Comparison of ENCODE assay signal across 26 cellular contexts in genomic region chr7:303884-304573, GRCh38. TPM values are rescaled to one million over a fixed set of nuclear protein-coding genes. Genes with fewer than 3 reads are reported as not detected.
A peak's percentile ranks its signal among the peaks of the same experiment; 100 is the strongest.
DNase-seq lines count a peak whose midpoint lies in the region; ATAC-seq and TF ChIP-seq lines count a peak whose summit lies in the region.
"Had no signal": no experiment of that assay in that cellular context is flagged by ENCODE, and none has a peak within 500 bp of the region (broad histone marks: within the 10 kb centered on the region; RNA-seq: fewer than 3 reads in every experiment).

No MANE protein-coding gene starts in this region.

- H3K27me3 Mint-ChIP-seq in chondrocyte (ENCODE audit: low read depth) = peaks cover 8% of the 10 kb centered on the region

- H4K20me1 ChIP-seq in osteoblast (ENCODE audit: insufficient read depth, low read length) = no peaks in the 10 kb centered on the region

- H3K4me3 ChIP-seq in osteoblast (ENCODE audit: insufficient read depth, low read length) (no peak overlapping the region), upper lobe of right lung (no peak overlapping the region), SJCRH30 (no peak overlapping the region)
- H3K4me3 ChIP-seq: GM23338, SJSA1 had no signal

- H3K4me2 ChIP-seq in osteoblast (ENCODE audit: insufficient read depth, low read length) = no peak overlapping the region
- H3K4me2 ChIP-seq: GM23338 had no signal

- no peak overlapping the region for H2AFZ ChIP-seq in osteoblast (ENCODE audit: low read length)
- H2AFZ ChIP-seq: GM23338 had no signal

- H3K27me3 ChIP-seq in osteoblast (ENCODE audit: insufficient read depth, low read length) (peaks cover 3% of the 10 kb centered on the region), upper lobe of right lung (no peaks in the 10 kb centered on the region), SJCRH30 (no peaks in the 10 kb centered on the region)
- H3K27me3 ChIP-seq: SJSA1 had no signal

- H3K4me1 Mint-ChIP-seq in chondrocyte (ENCODE audit: low read depth) = no peaks in the 10 kb centered on the region
- H3K4me1 Mint-ChIP-seq: CD8-positive, alpha-beta memory T cell; GM23338 had no signal

- no peak overlapping the region for H3K27ac ChIP-seq in osteoblast (ENCODE audit: low read depth, low read length)
- H3K27ac ChIP-seq in upper lobe of right lung = no peak overlapping the region
- H3K27ac ChIP-seq in SJCRH30 = no peak overlapping the region
- H3K27ac ChIP-seq: SJSA1 had no signal

- H3K4me1 ChIP-seq in osteoblast (ENCODE audit: insufficient read depth, low read length) (no peaks in the 10 kb centered on the region), upper lobe of right lung (no peaks in the 10 kb centered on the region), SJCRH30 (no peaks in the 10 kb centered on the region)
- H3K4me1 ChIP-seq: SJSA1 had no signal

- no peak overlapping the region for H3K4me3 Mint-ChIP-seq in chondrocyte (ENCODE audit: unreplicated experiment)
- H3K4me3 Mint-ChIP-seq: CD8-positive, alpha-beta memory T cell; GM23338 had no signal

- no peak for ATAC-seq in left ventricle myocardium superior
- ATAC-seq in upper lobe of right lung = peak; percentile 5
- ATAC-seq: GM23338 had no signal

- peak; percentile 38 for DNase-seq in cardiac septum (ENCODE audit: low spot score)
- DNase-seq in left ventricle myocardium superior = no peak
- DNase-seq in chondrocyte (ENCODE audit: low spot score) = peak; percentile 74
- DNase-seq in osteoblast (ENCODE audit: insufficient read length, low spot score, missing footprints) = peak; percentile 45
- DNase-seq in upper lobe of right lung = peak; percentile 46
- DNase-seq in SJCRH30 = no peak
- DNase-seq in stimulated activated CD4-positive, alpha-beta T cell treated with anti-CD3 and anti-CD28 coated beads, Interleukin-12 subunit alpha, Interleukin-12 subunit beta, amount 100 ng/mL, for 4 hours = no peak
- DNase-seq in HK-2 (ENCODE audit: unreplicated experiment) = no peak
- DNase-seq: AML-193; C1 segment of cervical spinal cord; Calu3; CD8-positive, alpha-beta memory T cell; HCEC 1CT; Karpas-422; NCI-H1417; NCI-H1694 treated with DMSO at 0.1 percent for 48 hours; NCI-H2081 treated with DMSO at 0.1 percent for 48 hours; NCI-H2171 treated with DMSO at 0.1 percent for 48 hours; NCI-H524 treated with DMSO at 0.1 percent for 48 hours; NCI-H82 had no signal

- H3K36me3 ChIP-seq in osteoblast (ENCODE audit: insufficient read depth, low read length) = no peaks in the 10 kb centered on the region
- H3K36me3 ChIP-seq in upper lobe of right lung = no peaks in the 10 kb centered on the region
- H3K36me3 ChIP-seq in SJCRH30 = no peaks in the 10 kb centered on the region
- H3K36me3 ChIP-seq: SJSA1 had no signal

- intact Hi-C loops in cardiac septum (cut with DNase I) (loop anchor here (2.0 kb wide), 1 partner anchor 23 kb away; no protein-coding TSS in a partner anchor), left ventricle myocardium superior (cut with micrococcal nuclease) (no loop called here), upper lobe of right lung (cut with DNase I) (no loop called here)

- H3K79me2 ChIP-seq in osteoblast (ENCODE audit: insufficient read depth, low read length) = no peaks in the 10 kb centered on the region

- H3K27ac Mint-ChIP-seq in chondrocyte (ENCODE audit: unreplicated experiment) = no peak overlapping the region
- H3K27ac Mint-ChIP-seq: CD8-positive, alpha-beta memory T cell; GM23338; IgD-negative memory B cell had no signal

- H3K36me3 Mint-ChIP-seq in chondrocyte (ENCODE audit: low read depth) = peaks cover 4% of the 10 kb centered on the region
- H3K36me3 Mint-ChIP-seq: CD8-positive, alpha-beta memory T cell; IgD-negative memory B cell had no signal

- H3K9me3 ChIP-seq in osteoblast (ENCODE audit: low read depth, low read length) (no peaks in the 10 kb centered on the region), upper lobe of right lung (no peaks in the 10 kb centered on the region), SJCRH30 (replicated peaks) (no peaks in the 10 kb centered on the region)
- H3K9me3 ChIP-seq: SJSA1 had no signal

- H3K9me3 Mint-ChIP-seq in chondrocyte (ENCODE audit: low read depth) = peaks cover 10% of the 10 kb centered on the region

- TF ChIP-seq CTCF in chondrocyte (IDR thresholded peaks at IDR 0.05) (no peak), osteoblast (IDR thresholded peaks at IDR 0.05; ENCODE audit: extremely low read depth, low read depth, low read length) (no peak), upper lobe of right lung (IDR thresholded peaks at IDR 0.05) (no peak)

RNA-seq across cellular contexts. Expression of gene FOXL3, which starts 14.1 kb away (rescaled TPM):
- total RNA-seq in cardiac septum (not detected), left ventricle myocardium superior (not detected), chondrocyte (not detected in 3 replicates), osteoblast (not detected in 2 replicates), upper lobe of right lung (not detected)
- not detected in 2 replicates for total RNA-seq in SJCRH30 (2014; rRNA removed; shearing (Covaris generic))
- total RNA-seq: A172; Calu3; CD8-positive, alpha-beta memory T cell; Daoy; GM23338; M059J; SJSA1 had no signal

Comparison
In these comparisons a context has a peak if more than half of its experiments do, and no peak if none do; other contexts are left out.
1. DNase-seq: peak in cardiac septum (single experiment), chondrocyte (single experiment), osteoblast (single experiment) and upper lobe of right lung (single experiment); none in left ventricle myocardium superior (single experiment), SJCRH30 (0 of 2), stimulated activated CD4-positive, alpha-beta T cell treated with anti-CD3 and anti-CD28 coated beads, Interleukin-12 subunit alpha, Interleukin-12 subunit beta, amount 100 ng/mL, for 4 hours (single experiment) and HK-2 (single experiment).